In the genomic region with DNA sequence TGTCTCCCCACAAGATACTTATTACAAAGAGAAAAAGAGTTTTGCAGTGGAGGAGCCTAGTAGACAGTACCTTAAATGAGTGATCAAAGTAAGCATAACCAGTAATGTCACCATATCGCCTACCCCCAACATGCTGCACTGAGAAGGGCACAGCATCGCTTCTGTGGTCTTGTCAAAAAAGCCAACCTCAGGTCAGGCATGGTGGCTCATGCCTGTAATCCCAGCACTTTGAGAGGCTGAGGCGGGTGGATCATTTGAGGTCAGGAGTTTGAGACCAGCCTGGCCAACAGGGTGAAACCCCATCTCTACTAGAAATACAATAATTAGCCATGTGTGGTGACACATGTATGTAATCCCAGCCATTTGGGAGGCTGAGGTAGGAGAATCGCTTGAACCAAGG, we compare ENCODE assay signal across 5 cellular contexts.
A peak's percentile ranks its signal among the peaks of the same experiment; 100 is the strongest.
DNase-seq lines count a peak whose midpoint lies in the region; TF ChIP-seq lines count a peak whose summit lies in the region.
"Not testable (repeated sequence)": the region's sequence is repeated elsewhere in the genome, so short reads cannot be mapped to it uniquely, and the experiment has no call there.

No MANE protein-coding gene starts in this region.

- H4K8ac ChIP-seq in trophoblast cell (ENCODE audit: low read depth, low read length) = not testable (repeated sequence)

- H2AFZ ChIP-seq in trophoblast cell (ENCODE audit: insufficient read depth, low read length, poor library complexity) = not testable (repeated sequence)

- H2BK5ac ChIP-seq in trophoblast cell (ENCODE audit: low read depth, low read length, poor library complexity) = not testable (repeated sequence)

- H3K23ac ChIP-seq in trophoblast cell (ENCODE audit: low read length) = not testable (repeated sequence)

- not testable (repeated sequence) for H3K27me3 ChIP-seq in WERI-Rb-1 (ENCODE audit: insufficient read depth, low read depth, severe bottlenecking); esophagus muscularis mucosa; trophoblast cell (ENCODE audit: insufficient read depth, low read length)

- H3K4ac ChIP-seq in trophoblast cell (ENCODE audit: low read depth, low read length) = not testable (repeated sequence)

- not testable (repeated sequence) for H4K91ac ChIP-seq in trophoblast cell (ENCODE audit: low read depth, low read length)

- H3K9ac ChIP-seq in trophoblast cell (ENCODE audit: low read length) = not testable (repeated sequence)

- H3K79me1 ChIP-seq in trophoblast cell (ENCODE audit: low read length) = not testable (repeated sequence)

- not testable (repeated sequence) for H3K36me3 Mint-ChIP-seq in nephron (ENCODE audit: low read depth)

- intact Hi-C loops in esophagus muscularis mucosa (cut with DNase I) = not testable (repeated sequence)

- H3K27ac Mint-ChIP-seq in nephron = peak overlapping the region in 2 of 3 experiments; percentile 22 to 44

- H3K4me3 ChIP-seq in WERI-Rb-1 (ENCODE audit: low read depth, low read length) = peak overlapping the region; percentile 17
- H3K4me3 ChIP-seq in esophagus muscularis mucosa; trophoblast cell (ENCODE audit: low read depth, low read length): not testable (repeated sequence)

- TF ChIP-seq EP300 in esophagus muscularis mucosa (IDR thresholded peaks at IDR 0.05) = not testable (repeated sequence)

- not testable (repeated sequence) for H2AK5ac ChIP-seq in trophoblast cell (ENCODE audit: low read length)

- not testable (repeated sequence) for H3K9me3 Mint-ChIP-seq in nephron

- H3K14ac ChIP-seq in trophoblast cell (ENCODE audit: low read length) = not testable (repeated sequence)

- H2BK12ac ChIP-seq in trophoblast cell (ENCODE audit: low read length) = peak overlapping the region; percentile 56

- not testable (repeated sequence) for H3K18ac ChIP-seq in trophoblast cell (ENCODE audit: low read length)

- not testable (repeated sequence) for H2BK120ac ChIP-seq in trophoblast cell (ENCODE audit: insufficient read depth, low read length, poor library complexity)

- TF ChIP-seq POLR2A in esophagus muscularis mucosa (IDR thresholded peaks at IDR 0.05; ENCODE audit: low read depth) = not testable (repeated sequence)

- peaks cover 46% of the 10 kb centered on the region for H3K4me1 Mint-ChIP-seq in nephron

- H3K79me2 ChIP-seq in trophoblast cell (ENCODE audit: control insufficient read depth, insufficient read depth, low read length, poor library complexity) = not testable (repeated sequence)

- not testable (repeated sequence) for TF ChIP-seq CTCF in WERI-Rb-1 (IDR thresholded peaks at IDR 0.05; ENCODE audit: low read depth, low read length); esophagus muscularis mucosa (IDR thresholded peaks at IDR 0.05); nephron (IDR thresholded peaks at IDR 0.05; ENCODE audit: unreplicated experiment in 3 of 3)

- H3K36me3 ChIP-seq in WERI-Rb-1; esophagus muscularis mucosa; trophoblast cell (ENCODE audit: control insufficient read depth in 1 of 2, insufficient read depth in 2 of 2, low read length in 2 of 2): not testable (repeated sequence)

- DNase-seq in WERI-Rb-1 = peak; percentile 80
- peak; percentile 60 for DNase-seq in esophagus muscularis mucosa (ENCODE audit: extremely low spot score)
- peak; percentile 13 for DNase-seq in islet precursor cell
- not testable (repeated sequence) for DNase-seq in trophoblast cell

- not testable (repeated sequence) for H3K27me3 Mint-ChIP-seq in nephron (ENCODE audit: low read depth)

- H3K4me1 ChIP-seq in esophagus muscularis mucosa = peaks cover 0 to 14% (median 6%) of the 10 kb centered on the region in 4 donors
- H3K4me1 ChIP-seq in trophoblast cell (ENCODE audit: control insufficient read depth in 1 of 2, insufficient read depth in 2 of 2, low read length in 2 of 2) = not testable (repeated sequence)

- peak overlapping the region; percentile 92 for H3K27ac ChIP-seq in WERI-Rb-1
- H3K27ac ChIP-seq in esophagus muscularis mucosa (replicated peaks in 1 of 4); trophoblast cell (ENCODE audit: low read depth, low read length): not testable (repeated sequence)

- H4K12ac ChIP-seq in trophoblast cell (ENCODE audit: low read depth, low read length) = not testable (repeated sequence)

- 91% methylated on average over 4 of the region's 4 CpGs for WGBS in esophagus muscularis mucosa
- no CpG with 5 or more reads among the region's 4 CpGs for WGBS in trophoblast cell (ENCODE audit: extremely low coverage, insufficient coverage, insufficient read length)

- H3K9me3 ChIP-seq in WERI-Rb-1 (ENCODE audit: severe bottlenecking); esophagus muscularis mucosa; trophoblast cell (ENCODE audit: insufficient read depth, low read depth, low read length): not testable (repeated sequence)

- not testable (repeated sequence) for H3K4me2 ChIP-seq in trophoblast cell (ENCODE audit: low read length)

- not testable (repeated sequence) for H3K4me3 Mint-ChIP-seq in nephron
